Comparison of ENCODE assay signal across 2 cellular contexts in the genomic region with DNA sequence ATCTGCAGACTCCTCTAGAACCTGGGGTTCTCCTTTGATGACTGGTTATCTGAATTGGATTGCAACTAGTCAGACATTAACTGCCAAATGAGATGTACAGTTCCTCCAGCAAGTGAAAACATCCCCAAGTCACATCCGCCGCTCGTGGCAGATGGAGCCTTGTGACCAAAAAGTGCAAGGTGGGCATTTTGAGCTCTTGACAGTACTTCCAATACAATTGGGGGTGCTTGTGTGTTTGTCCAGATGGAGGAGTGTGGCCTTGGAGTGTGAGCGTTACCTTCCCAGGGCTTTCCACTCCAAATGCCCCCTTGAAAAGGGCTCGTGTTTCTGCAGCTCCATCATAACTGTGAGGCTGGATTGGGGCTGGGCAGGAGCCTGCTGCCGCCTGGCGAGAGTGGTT.
TF ChIP-seq lines count a peak whose summit lies in the region.

No MANE protein-coding gene starts in this region.

TF ChIP-seq in SK-N-SH, 30 proteins besides CTCF, POLR2A, EP300 and RAD21:
- TF ChIP-seq GATA2 (CRISPR knock-in tag; IDR thresholded peaks at IDR 0.05), result no peak
- TF ChIP-seq RFX5 (IDR thresholded peaks at IDR 0.05; ENCODE audit: low read length), result no peak
- TF ChIP-seq, protein P1, sequence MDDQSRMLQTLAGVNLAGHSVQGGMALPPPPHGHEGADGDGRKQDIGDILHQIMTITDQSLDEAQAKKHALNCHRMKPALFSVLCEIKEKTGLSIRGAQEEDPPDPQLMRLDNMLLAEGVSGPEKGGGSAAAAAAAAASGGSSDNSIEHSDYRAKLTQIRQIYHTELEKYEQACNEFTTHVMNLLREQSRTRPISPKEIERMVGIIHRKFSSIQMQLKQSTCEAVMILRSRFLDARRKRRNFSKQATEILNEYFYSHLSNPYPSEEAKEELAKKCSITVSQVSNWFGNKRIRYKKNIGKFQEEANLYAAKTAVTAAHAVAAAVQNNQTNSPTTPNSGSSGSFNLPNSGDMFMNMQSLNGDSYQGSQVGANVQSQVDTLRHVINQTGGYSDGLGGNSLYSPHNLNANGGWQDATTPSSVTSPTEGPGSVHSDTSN (IDR thresholded peaks at IDR 0.05), result no peak

TF ChIP-seq in SK-N-SH treated with all-trans-retinoic acid at 6 μM for 48 hours, 23 proteins besides CTCF, POLR2A, EP300 and RAD21:
- TF ChIP-seq ZNF8 (CRISPR knock-in tag; IDR thresholded peaks at IDR 0.05), result no peak
- TF ChIP-seq ESRRG (CRISPR knock-in tag; IDR thresholded peaks at IDR 0.05), result no peak
- no peak for TF ChIP-seq ZC3H10 (CRISPR knock-in tag; IDR thresholded peaks at IDR 0.05)
- TF ChIP-seq BACH2 (CRISPR knock-in tag; IDR thresholded peaks at IDR 0.05; ENCODE audit: borderline replicate concordance), result no peak
- TF ChIP-seq, protein P2, sequence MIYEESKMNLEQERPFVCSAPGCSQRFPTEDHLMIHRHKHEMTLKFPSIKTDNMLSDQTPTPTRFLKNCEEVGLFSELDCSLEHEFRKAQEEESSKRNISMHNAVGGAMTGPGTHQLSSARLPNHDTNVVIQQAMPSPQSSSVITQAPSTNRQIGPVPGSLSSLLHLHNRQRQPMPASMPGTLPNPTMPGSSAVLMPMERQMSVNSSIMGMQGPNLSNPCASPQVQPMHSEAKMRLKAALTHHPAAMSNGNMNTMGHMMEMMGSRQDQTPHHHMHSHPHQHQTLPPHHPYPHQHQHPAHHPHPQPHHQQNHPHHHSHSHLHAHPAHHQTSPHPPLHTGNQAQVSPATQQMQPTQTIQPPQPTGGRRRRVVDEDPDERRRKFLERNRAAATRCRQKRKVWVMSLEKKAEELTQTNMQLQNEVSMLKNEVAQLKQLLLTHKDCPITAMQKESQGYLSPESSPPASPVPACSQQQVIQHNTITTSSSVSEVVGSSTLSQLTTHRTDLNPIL (CRISPR knock-in tag; IDR thresholded peaks at IDR 0.05; ENCODE audit: low read depth), result no peak
- TF ChIP-seq ZNF565 (CRISPR knock-in tag; conservative IDR thresholded peaks at IDR 0.05; ENCODE audit: low read depth), result no peak
- TF ChIP-seq, protein P3, sequence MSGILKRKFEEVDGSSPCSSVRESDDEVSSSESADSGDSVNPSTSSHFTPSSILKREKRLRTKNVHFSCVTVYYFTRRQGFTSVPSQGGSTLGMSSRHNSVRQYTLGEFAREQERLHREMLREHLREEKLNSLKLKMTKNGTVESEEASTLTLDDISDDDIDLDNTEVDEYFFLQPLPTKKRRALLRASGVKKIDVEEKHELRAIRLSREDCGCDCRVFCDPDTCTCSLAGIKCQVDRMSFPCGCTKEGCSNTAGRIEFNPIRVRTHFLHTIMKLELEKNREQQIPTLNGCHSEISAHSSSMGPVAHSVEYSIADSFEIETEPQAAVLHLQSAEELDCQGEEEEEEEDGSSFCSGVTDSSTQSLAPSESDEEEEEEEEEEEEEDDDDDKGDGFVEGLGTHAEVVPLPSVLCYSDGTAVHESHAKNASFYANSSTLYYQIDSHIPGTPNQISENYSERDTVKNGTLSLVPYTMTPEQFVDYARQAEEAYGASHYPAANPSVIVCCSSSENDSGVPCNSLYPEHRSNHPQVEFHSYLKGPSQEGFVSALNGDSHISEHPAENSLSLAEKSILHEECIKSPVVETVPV (CRISPR knock-in tag; IDR thresholded peaks at IDR 0.05), result no peak
- TF ChIP-seq GLIS3 (CRISPR knock-in tag; IDR thresholded peaks at IDR 0.05), result no peak
- TF ChIP-seq, protein P4, sequence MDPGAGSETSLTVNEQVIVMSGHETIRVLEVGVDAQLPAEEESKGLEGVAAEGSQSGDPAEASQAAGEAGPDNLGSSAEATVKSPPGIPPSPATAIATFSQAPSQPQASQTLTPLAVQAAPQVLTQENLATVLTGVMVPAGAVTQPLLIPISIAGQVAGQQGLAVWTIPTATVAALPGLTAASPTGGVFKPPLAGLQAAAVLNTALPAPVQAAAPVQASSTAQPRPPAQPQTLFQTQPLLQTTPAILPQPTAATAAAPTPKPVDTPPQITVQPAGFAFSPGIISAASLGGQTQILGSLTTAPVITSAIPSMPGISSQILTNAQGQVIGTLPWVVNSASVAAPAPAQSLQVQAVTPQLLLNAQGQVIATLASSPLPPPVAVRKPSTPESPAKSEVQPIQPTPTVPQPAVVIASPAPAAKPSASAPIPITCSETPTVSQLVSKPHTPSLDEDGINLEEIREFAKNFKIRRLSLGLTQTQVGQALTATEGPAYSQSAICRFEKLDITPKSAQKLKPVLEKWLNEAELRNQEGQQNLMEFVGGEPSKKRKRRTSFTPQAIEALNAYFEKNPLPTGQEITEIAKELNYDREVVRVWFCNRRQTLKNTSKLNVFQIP (CRISPR knock-in tag; IDR thresholded peaks at IDR 0.05; ENCODE audit: borderline replicate concordance, low read depth), result no peak
- no peak for TF ChIP-seq ZFP30 (CRISPR knock-in tag; IDR thresholded peaks at IDR 0.05)
